In the genomic region with DNA sequence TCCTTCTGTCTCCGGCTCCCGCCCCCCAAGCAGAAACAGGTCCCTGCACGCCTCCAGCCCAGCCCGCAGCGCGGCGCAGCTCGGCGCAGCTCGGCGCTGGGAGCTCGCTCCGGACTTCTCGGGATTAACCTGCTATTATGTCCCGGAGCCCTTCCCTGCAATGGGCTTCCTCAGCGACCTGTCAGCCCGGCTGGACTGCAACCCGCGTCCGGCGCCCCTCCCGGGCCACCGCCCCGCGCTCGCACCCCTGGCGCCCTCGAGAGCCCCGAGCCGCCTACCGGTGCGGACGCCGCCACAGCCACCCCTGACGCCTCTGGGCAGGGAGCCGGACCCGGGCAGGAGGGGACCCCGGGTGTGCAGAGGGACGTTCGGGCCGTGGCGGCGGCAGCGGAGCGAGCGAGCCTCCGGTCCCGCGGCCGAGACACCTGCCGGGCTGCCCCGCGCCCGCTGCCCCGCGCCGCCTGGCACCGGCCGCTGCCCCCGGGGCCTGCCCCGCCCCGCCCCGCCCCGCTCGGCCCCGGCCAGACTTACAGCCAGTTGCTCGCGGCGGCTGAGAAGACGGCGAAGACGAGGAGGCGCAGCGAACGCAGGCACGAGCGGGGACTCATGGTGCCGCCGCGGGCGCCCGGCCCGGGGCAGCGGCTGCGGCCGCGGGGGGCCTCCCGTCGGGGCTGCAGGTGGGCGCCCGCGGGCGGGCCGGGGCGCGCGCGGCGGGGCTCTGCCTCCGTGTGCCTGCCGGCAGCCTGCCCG, we compare ENCODE assay signal across 9 cellular contexts. TPM values are rescaled to one million over a fixed set of nuclear protein-coding genes. Genes with fewer than 3 reads are reported as not detected.
DNase-seq lines count a peak whose midpoint lies in the region; ATAC-seq and TF ChIP-seq lines count a peak whose summit lies in the region.
"Had no signal": no experiment of that assay in that cellular context is flagged by ENCODE, and none has a peak within 500 bp of the region (broad histone marks: within the 10 kb centered on the region; RNA-seq: fewer than 3 reads in every experiment).

No MANE protein-coding gene starts in this region.

- H3K4me3 Mint-ChIP-seq in IgD-negative memory B cell = peak overlapping the region; percentile 43 to 66 (median 60)

- H3K27ac Mint-ChIP-seq in IgD-negative memory B cell = no peak overlapping the region

- peak overlapping the region; percentile 46 to 60 for H3K4me3 ChIP-seq in tibial artery

- H3K27me3 ChIP-seq in tibial artery = peaks cover 0 to 38% of the 10 kb centered on the region in 2 donors

- H3K36me3 Mint-ChIP-seq in IgD-negative memory B cell = no peaks in the 10 kb centered on the region

- in situ Hi-C loops in T47D (cut with HindIII; ENCODE audit: low pct_unique_long_range_greater_than_20kb, low sequenced_read_pairs) = no loop called here

- H3K4me1 Mint-ChIP-seq in IgD-negative memory B cell = peaks cover 8 to 10% (median 9%) of the 10 kb centered on the region in 3 donors

- H3K4me1 ChIP-seq in ES-I3 (ENCODE audit: insufficient read depth, low read length) = peaks cover 18% of the 10 kb centered on the region
- peaks cover 0 to 25% (median 15%) of the 10 kb centered on the region in 4 donors for H3K4me1 ChIP-seq in tibial artery

- peak in 1 of 2 experiments; percentile 9 for TF ChIP-seq CTCF in tibial artery (IDR thresholded peaks at IDR 0.05)

- H3K9me3 ChIP-seq in ES-I3 (ENCODE audit: control insufficient read depth, insufficient read depth, low read length) (no peaks in the 10 kb centered on the region), tibial artery (no peaks in the 10 kb centered on the region)

- peak overlapping the region; percentile 59 for H3K9ac ChIP-seq in ES-I3 (ENCODE audit: low read depth, low read length)
- H3K9ac ChIP-seq: KMS-11 had no signal

- DNase-seq in T47D (ENCODE audit: low read depth in 1 of 2, low spot score in 1 of 2) (peak; percentile 55 to 62), left lobe of liver (ENCODE audit: low spot score) (no peak), tibial artery (no peak), amniotic stem cell (lab: John Stamatoyannopoulos, UW) (no peak), SW 1271 (lab: John Stamatoyannopoulos, UW) (no peak)
- no peak for DNase-seq in stimulated activated CD4-positive, alpha-beta T cell treated with anti-CD3 and anti-CD28 coated beads, Interleukin-4, amount 100 ng/mL, for 1 hour

- ATAC-seq in left lobe of liver = peak; percentile 67

- peaks cover 26% of the 10 kb centered on the region for H3K27me3 Mint-ChIP-seq in IgD-negative memory B cell

- H3K9me3 Mint-ChIP-seq in IgD-negative memory B cell = no peaks in the 10 kb centered on the region

- intact Hi-C loops in tibial artery (cut with DNase I; ENCODE audit: low total_unique reads) = no loop called here

- no peak overlapping the region for H3K27ac ChIP-seq in tibial artery
- H3K27ac ChIP-seq: KMS-11 had no signal

- H3K36me3 ChIP-seq in ES-I3 (ENCODE audit: insufficient read depth, low read length) (no peaks in the 10 kb centered on the region), tibial artery (no peaks in the 10 kb centered on the region)

RNA-seq across cellular contexts. Expression of a gene that starts 0.4 kb away (rescaled TPM):
- not detected for polyA plus RNA-seq in IgD-negative memory B cell
- total RNA-seq in left lobe of liver = 0.35 TPM

Comparison
In these comparisons a context has a peak if more than half of its experiments do, and no peak if none do; other contexts are left out.
1. DNase-seq: peak in T47D (2 of 2); none in left lobe of liver (single experiment), tibial artery (0 of 2), amniotic stem cell (single experiment), SW 1271 (0 of 2) and stimulated activated CD4-positive, alpha-beta T cell treated with anti-CD3 and anti-CD28 coated beads, Interleukin-4, amount 100 ng/mL, for 1 hour (single experiment).